1 cellular context compared by ENCODE assay signal in genomic region chr21:22758478-22758877, GRCh38.
TF ChIP-seq lines count a peak whose summit lies in the region.

No MANE protein-coding gene starts in this region.

TF ChIP-seq in endothelial cell of umbilical vein, 7 proteins besides CTCF, POLR2A, EP300 and RAD21 (continued from another document):
- TF ChIP-seq EZH2 (IDR thresholded peaks at IDR 0.05; ENCODE audit: borderline replicate concordance, low read depth, low read length, severe bottlenecking) (no peak), POLR2AphosphoS5 (IDR thresholded peaks at IDR 0.05; ENCODE audit: insufficient read depth, low read depth, low read length) (no peak), FOS (IDR thresholded peaks at IDR 0.05; ENCODE audit: borderline replicate concordance, insufficient read depth, low read length) (no peak)
